In genomic region chr12:48512855-48513254, GRCh38 we compare ENCODE assay signal across 15 cellular contexts. TPM values are rescaled to one million over a fixed set of nuclear protein-coding genes. Genes with fewer than 3 reads are reported as not detected.
A peak's percentile ranks its signal among the peaks of the same experiment; 100 is the strongest.
DNase-seq lines count a peak whose midpoint lies in the region; ATAC-seq, FAIRE-seq and TF ChIP-seq lines count a peak whose summit lies in the region.
"Had no signal": no experiment of that assay in that cellular context is flagged by ENCODE, and none has a peak within 500 bp of the region (broad histone marks: within the 10 kb centered on the region; RNA-seq: fewer than 3 reads in every experiment).

No MANE protein-coding gene starts in this region.

- H3K36me3 Mint-ChIP-seq in GM23338 (ENCODE audit: low read depth), result no peaks in the 10 kb centered on the region; the same call in 2 of the 3 replicates

- no peak for FAIRE-seq in H54 (lab: Jason Lieb, UNC)
- FAIRE-seq: endothelial cell of umbilical vein had no signal

- no peak overlapping the region for H2AFZ ChIP-seq in GM23338

- ATAC-seq in GM18867 (IDR thresholded peaks at IDR 0.05; ENCODE audit: unreplicated experiment) (peak; percentile 76), GM21717 (IDR thresholded peaks at IDR 0.05; ENCODE audit: unreplicated experiment) (peak; percentile 93), HG03342 (IDR thresholded peaks at IDR 0.05; ENCODE audit: unreplicated experiment) (peak; percentile 88), GM23338 (no peak)

- no peaks in the 10 kb centered on the region for H3K79me2 ChIP-seq in GM23338 (replicated peaks; ENCODE audit: insufficient read depth)

- DNase-seq in GM06990 (ENCODE audit: extremely low read depth, insufficient read length), result peak; percentile 51
- DNase-seq in H54 (ENCODE audit: insufficient read length, low spot score), result no peak
- DNase-seq in 8988T, result no peak
- DNase-seq in GM23338 (ENCODE audit: low spot score), result no peak
- DNase-seq in retina, result no peak
- DNase-seq: aorta, NCI-H69 had no signal

- peaks cover 42% of the 10 kb centered on the region for H3K9me3 Mint-ChIP-seq in GM23338

- H3K27me3 ChIP-seq in GM06990 (replicated peaks; ENCODE audit: control insufficient read depth, insufficient read depth, low read length) (no peaks in the 10 kb centered on the region), GM23338 (ENCODE audit: insufficient read depth) (no peaks in the 10 kb centered on the region)
- H3K27me3 ChIP-seq: tibial nerve had no signal

- no peak overlapping the region for H3K27ac Mint-ChIP-seq in GM23338

- H3K36me3 ChIP-seq in GM06990 (ENCODE audit: control insufficient read depth, insufficient read depth, low read length) (no peaks in the 10 kb centered on the region), GM23338 (ENCODE audit: insufficient read depth) (no peaks in the 10 kb centered on the region; the same call in 1 of the 2 replicates)
- H3K36me3 ChIP-seq: SJSA1, tibial nerve had no signal

- no peak overlapping the region for H3K4me3 Mint-ChIP-seq in GM23338

- H3F3A ChIP-seq in GM23338 (replicated peaks; ENCODE audit: low read depth), result no peaks in the 10 kb centered on the region

- H3K27ac ChIP-seq in GM23338 (ENCODE audit: low read depth), result no peak overlapping the region
- H3K27ac ChIP-seq: SJSA1, tibial nerve had no signal

- peaks cover 10% of the 10 kb centered on the region; the same call in 1 of the 2 replicates for H3K9me2 ChIP-seq in GM23338 (ENCODE audit: insufficient read depth)

- no peaks in the 10 kb centered on the region for H3K4me1 Mint-ChIP-seq in GM23338

- no peak for TF ChIP-seq POLR2A in H54 (IDR thresholded peaks at IDR 0.05; ENCODE audit: low read depth, low read length)

- H3K27me3 Mint-ChIP-seq in GM23338 (ENCODE audit: insufficient read depth, low read depth, poor library complexity), result no peaks in the 10 kb centered on the region

- H3K4me3 ChIP-seq in GM06990 (replicated peaks; ENCODE audit: low read depth, low read length) (no peak overlapping the region), GM23338 (no peak overlapping the region)
- H3K4me3 ChIP-seq: SJSA1, tibial nerve had no signal

- H3K4me1 ChIP-seq in GM23338 (ENCODE audit: insufficient read depth), result no peaks in the 10 kb centered on the region
- H3K4me1 ChIP-seq: SJSA1, tibial nerve had no signal

- no peak overlapping the region for H3K4me2 ChIP-seq in GM23338

- H4K20me1 ChIP-seq in GM23338 (replicated peaks; ENCODE audit: insufficient read depth), result no peaks in the 10 kb centered on the region

- TF ChIP-seq CTCF in GM06990 (IDR thresholded peaks at IDR 0.05; ENCODE audit: insufficient read depth, low read length, poor library complexity, severe bottlenecking) (no peak), GM23338 (conservative IDR thresholded peaks at IDR 0.05; ENCODE audit: low read depth in 2 of 2) (no peak)

TF ChIP-seq in GM23338, 12 proteins besides CTCF, POLR2A, EP300 and RAD21:
- TF ChIP-seq STAT1 (IDR thresholded peaks at IDR 0.05; ENCODE audit: unreplicated experiment) (no peak), NANOG (IDR thresholded peaks at IDR 0.05; ENCODE audit: borderline replicate concordance) (no peak), CREB1 (CRISPR knock-in tag; IDR thresholded peaks at IDR 0.05; ENCODE audit: low read depth) (no peak)

RNA-seq across cellular contexts. Expression of gene OR8S1, which starts 12.6 kb away (rescaled TPM):
- not detected in 2 replicates for total RNA-seq in GM23338 (2014; rRNA removed; shearing (Covaris generic))
- polyA plus RNA-seq in GM23338 (2016; fragmentation: Nextera tagmentation; extraction: Ambion mirVana), result not detected in 2 replicates
- total RNA-seq: aorta, endothelial cell of umbilical vein, LHCN-M2, posterior vena cava, SJSA1 had no signal
- polyA plus RNA-seq: aorta, endothelial cell of umbilical vein had no signal

RNA-seq across cellular contexts. Expression of gene C12orf54, which starts 30.6 kb away (rescaled TPM):
- not detected in 2 replicates for total RNA-seq in GM23338 (2014; rRNA removed; shearing (Covaris generic))
- not detected in 2 replicates for polyA plus RNA-seq in GM23338 (2016; fragmentation: Nextera tagmentation; extraction: Ambion mirVana)
- total RNA-seq: endothelial cell of umbilical vein, LHCN-M2, posterior vena cava had no signal
- polyA plus RNA-seq: endothelial cell of umbilical vein had no signal

RNA-seq across cellular contexts. Expression of gene ANP32D, which starts 40.5 kb away (rescaled TPM):
- total RNA-seq in GM23338 (2014; rRNA removed; shearing (Covaris generic)), result not detected in 2 replicates
- polyA plus RNA-seq in GM23338 (2016; fragmentation: Nextera tagmentation; extraction: Ambion mirVana), result not detected in 2 replicates
- total RNA-seq: aorta, endothelial cell of umbilical vein, LHCN-M2, SJSA1 had no signal
- polyA plus RNA-seq: aorta, endothelial cell of umbilical vein had no signal

RNA-seq across cellular contexts. Expression of gene LALBA, which starts 57.0 kb away (rescaled TPM):
- not detected in 2 replicates for total RNA-seq in GM23338 (2014; rRNA removed; shearing (Covaris generic))
- polyA plus RNA-seq in GM23338 (2016; fragmentation: Nextera tagmentation; extraction: Ambion mirVana), result not detected in 2 replicates
- total RNA-seq: aorta, endothelial cell of umbilical vein, LHCN-M2, posterior vena cava, SJSA1, tibial nerve had no signal
- polyA plus RNA-seq: aorta, endothelial cell of umbilical vein had no signal
